Comparison of ENCODE assay signal across 9 cellular contexts in the genomic region with DNA sequence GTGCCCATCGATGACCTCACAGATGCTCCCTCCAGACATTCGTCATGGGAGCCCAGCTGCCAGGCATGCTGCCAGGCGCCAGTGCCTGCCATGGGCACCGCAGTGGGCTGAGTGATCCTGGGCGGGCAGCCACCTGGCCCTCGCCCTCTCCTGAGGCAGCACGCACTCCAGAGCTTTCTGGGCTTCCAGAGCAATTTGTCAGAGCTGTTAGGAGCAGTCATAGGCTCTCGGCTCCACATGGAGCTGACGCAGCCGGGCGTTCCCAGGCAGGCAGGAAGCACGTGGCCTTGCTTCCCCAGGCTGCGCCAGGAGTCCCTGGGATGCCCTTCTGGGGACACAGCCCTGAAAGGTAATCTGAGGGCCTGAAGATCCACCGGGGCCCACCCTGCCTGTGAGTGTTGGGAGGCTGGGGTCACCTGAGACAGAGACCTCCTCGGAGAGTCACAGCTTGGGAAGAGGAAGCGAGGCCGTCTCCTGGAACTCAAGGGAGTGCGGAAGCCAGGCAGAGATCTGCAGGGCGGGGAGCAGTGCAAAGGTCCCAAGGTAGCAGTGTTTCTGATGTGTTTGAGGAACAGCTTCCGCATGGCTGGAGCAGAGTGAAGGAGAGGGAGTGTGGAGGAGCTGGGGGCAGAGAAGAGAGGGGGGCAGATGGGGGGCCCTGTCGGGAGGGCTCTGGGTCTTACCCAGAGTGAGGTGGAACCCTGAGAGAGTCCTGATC. TPM values are rescaled to one million over a fixed set of nuclear protein-coding genes. Genes with fewer than 3 reads are reported as not detected.
A peak's percentile ranks its signal among the peaks of the same experiment; 100 is the strongest.
DNase-seq lines count a peak whose midpoint lies in the region; ATAC-seq, FAIRE-seq and TF ChIP-seq lines count a peak whose summit lies in the region.
"Had no signal": no experiment of that assay in that cellular context is flagged by ENCODE, and none has a peak within 500 bp of the region (broad histone marks: within the 10 kb centered on the region; RNA-seq: fewer than 3 reads in every experiment).

No MANE protein-coding gene starts in this region.

- H3K9me3 Mint-ChIP-seq in immature natural killer cell: no peaks in the 10 kb centered on the region
- H3K9me3 Mint-ChIP-seq in activated CD8-positive, alpha-beta T cell treated with anti-CD3 and anti-CD28 coated beads, Interleukin-2, amount 10 ng/mL, durations not matched to agents 7 days and 5 days (ENCODE audit: insufficient read depth): no peaks in the 10 kb centered on the region
- H3K9me3 Mint-ChIP-seq: natural killer cell treated with Interleukin-12 subunit alpha and Interleukin-12 subunit beta and Interleukin-15 and Interleukin-18, amount 100 ng/mL, for 72 hours had no signal

- H3K14ac ChIP-seq in IMR-90 (replicated peaks; ENCODE audit: low read depth, low read length): no peak overlapping the region

- FAIRE-seq in small intestine (lab: Jason Lieb, UNC): no peak

- no peak overlapping the region for H4K5ac ChIP-seq in IMR-90 (ENCODE audit: low read depth, low read length)

- ATAC-seq in IMR-90 (ENCODE audit: low read depth): peak; percentile 32
- ATAC-seq in activated CD8-positive, alpha-beta T cell treated with anti-CD3 and anti-CD28 coated beads, Interleukin-2, amount 10 ng/mL, durations not matched to agents 7 days and 5 days: no peak

- H3K79me1 ChIP-seq in IMR-90 (ENCODE audit: low read depth in 1 of 2, low read length in 2 of 2): peaks cover 0 to 9% of the 10 kb centered on the region in 2 experiments; a peak in 1 of 4 replicates

- no peak overlapping the region for H2AK5ac ChIP-seq in IMR-90 (ENCODE audit: low read depth, low read length)

- in situ Hi-C loops in IMR-90 (cut with MboI; ENCODE audit: low sequenced_read_pairs): no loop called here

- no peak overlapping the region for H3K9ac ChIP-seq in IMR-90 (ENCODE audit: low read depth, low read length)

- no peaks in the 10 kb centered on the region for H3K4me1 Mint-ChIP-seq in immature natural killer cell
- no peaks in the 10 kb centered on the region for H3K4me1 Mint-ChIP-seq in activated CD8-positive, alpha-beta T cell treated with anti-CD3 and anti-CD28 coated beads, Interleukin-2, amount 10 ng/mL, durations not matched to agents 7 days and 5 days (ENCODE audit: low read depth)

- no peak overlapping the region for H3K27ac Mint-ChIP-seq in immature natural killer cell
- no peak overlapping the region for H3K27ac Mint-ChIP-seq in activated CD8-positive, alpha-beta T cell treated with anti-CD3 and anti-CD28 coated beads, Interleukin-2, amount 10 ng/mL, durations not matched to agents 7 days and 5 days
- H3K27ac Mint-ChIP-seq: natural killer cell treated with Interleukin-12 subunit alpha and Interleukin-12 subunit beta and Interleukin-15 and Interleukin-18, amount 100 ng/mL, for 72 hours had no signal

- no peak for TF ChIP-seq RAD21 in IMR-90 (IDR thresholded peaks at IDR 0.05; ENCODE audit: low read length)

- H4K8ac ChIP-seq in IMR-90 (ENCODE audit: low read depth in 2 of 2, low read length in 2 of 2): no peak overlapping the region

- intact Hi-C loops in IMR-90 (cut with micrococcal nuclease): no loop called here
- intact Hi-C loops in head of caudate nucleus (cut with DNase I): no loop called here

- H4K91ac ChIP-seq in IMR-90 (ENCODE audit: insufficient read depth, low read depth, low read length): no peak overlapping the region

- no peak overlapping the region for H2AK9ac ChIP-seq in IMR-90 (replicated peaks; ENCODE audit: low read depth, low read length, poor library complexity)

- peaks cover 3% of the 10 kb centered on the region; the same call in 1 of the 2 replicates for H3K9me1 ChIP-seq in IMR-90 (ENCODE audit: insufficient read depth, low read length)

- no peak for TF ChIP-seq CTCF in IMR-90 (conservative IDR thresholded peaks at IDR 0.05; ENCODE audit: low read depth, low read length)

- no peak overlapping the region for H3K4me3 Mint-ChIP-seq in immature natural killer cell
- H3K4me3 Mint-ChIP-seq in activated CD8-positive, alpha-beta T cell treated with anti-CD3 and anti-CD28 coated beads, Interleukin-2, amount 10 ng/mL, durations not matched to agents 7 days and 5 days: no peak overlapping the region
- H3K4me3 Mint-ChIP-seq: natural killer cell treated with Interleukin-12 subunit alpha and Interleukin-12 subunit beta and Interleukin-15 and Interleukin-18, amount 100 ng/mL, for 72 hours had no signal

- H3K36me3 Mint-ChIP-seq in immature natural killer cell: peaks cover 3 to 11% (median 5%) of the 10 kb centered on the region in 3 donors
- no peaks in the 10 kb centered on the region for H3K36me3 Mint-ChIP-seq in activated CD8-positive, alpha-beta T cell treated with anti-CD3 and anti-CD28 coated beads, Interleukin-2, amount 10 ng/mL, durations not matched to agents 7 days and 5 days (ENCODE audit: low read depth)
- H3K36me3 Mint-ChIP-seq: natural killer cell treated with Interleukin-12 subunit alpha and Interleukin-12 subunit beta and Interleukin-15 and Interleukin-18, amount 100 ng/mL, for 72 hours had no signal

- no peak overlapping the region for H3K18ac ChIP-seq in IMR-90 (ENCODE audit: low read depth, low read length)

- no peak overlapping the region for H2BK5ac ChIP-seq in IMR-90 (ENCODE audit: low read depth, low read length, poor library complexity, severe bottlenecking)

- H3K27ac ChIP-seq in IMR-90 (ENCODE audit: insufficient read depth, low read length): no peak overlapping the region
- peak overlapping the region; percentile 78 to 85 for H3K27ac ChIP-seq in small intestine (ENCODE audit: low read depth in 1 of 2, low read length in 1 of 2)

- H3K27me3 Mint-ChIP-seq in immature natural killer cell (ENCODE audit: low read depth in 3 of 3): no peaks in the 10 kb centered on the region
- H3K27me3 Mint-ChIP-seq in activated CD8-positive, alpha-beta T cell treated with anti-CD3 and anti-CD28 coated beads, Interleukin-2, amount 10 ng/mL, durations not matched to agents 7 days and 5 days (ENCODE audit: low read depth): no peaks in the 10 kb centered on the region
- H3K27me3 Mint-ChIP-seq: natural killer cell treated with Interleukin-12 subunit alpha and Interleukin-12 subunit beta and Interleukin-15 and Interleukin-18, amount 100 ng/mL, for 72 hours had no signal

- no peak overlapping the region for H2BK15ac ChIP-seq in IMR-90 (ENCODE audit: low read depth, low read length)

- H3K4me1 ChIP-seq in IMR-90 (ENCODE audit: control insufficient read depth, insufficient read depth, low read length): no peaks in the 10 kb centered on the region
- peaks cover 0 to 3% of the 10 kb centered on the region in 2 donors for H3K4me1 ChIP-seq in small intestine (ENCODE audit: control insufficient read depth in 2 of 2, insufficient read depth in 1 of 2, low read depth in 1 of 2, low read length in 1 of 2)

- dilution Hi-C loops in IMR-90 (cut with HindIII; ENCODE audit: low sequenced_read_pairs, unreplicated experiment): no loop called here

- no peak for TF ChIP-seq POLR2A in IMR-90 (IDR thresholded peaks at IDR 0.05; ENCODE audit: low read depth, low read length)

- H3K9me3 ChIP-seq in IMR-90 (ENCODE audit: control insufficient read depth, insufficient read depth, low read length): no peaks in the 10 kb centered on the region
- no peaks in the 10 kb centered on the region for H3K9me3 ChIP-seq in small intestine (ENCODE audit: control insufficient read depth, low read depth)

- H3K56ac ChIP-seq in IMR-90 (ENCODE audit: extremely low read depth, insufficient read depth, low read length): no peak overlapping the region

- no peak overlapping the region for H2BK120ac ChIP-seq in IMR-90 (ENCODE audit: low read depth, low read length)

- H3K36me3 ChIP-seq in IMR-90 (ENCODE audit: control insufficient read depth, insufficient read depth, low read length) (no peaks in the 10 kb centered on the region; the same call in 1 of the 2 replicates), small intestine (ENCODE audit: control insufficient read depth in 2 of 2, insufficient read depth in 2 of 2, low read length in 2 of 2) (peaks cover 5% of the 10 kb centered on the region in 2 donors)

- H2BK20ac ChIP-seq in IMR-90 (ENCODE audit: low read depth, low read length): no peak overlapping the region

- CTCF ChIA-PET in IMR-90 (lab: Yijun Ruan, JAX): no interaction called here
- CTCF ChIA-PET in activated CD8-positive, alpha-beta T cell treated with anti-CD3 and anti-CD28 coated beads, Interleukin-2, amount 10 ng/mL, durations not matched to agents 7 days and 5 days (lab: Charles Lee): no interaction called here

- 77% methylated on average over 9 of the region's 21 CpGs; no CpG with 5 or more reads in 1 of the 2 experiments for WGBS in IMR-90 (ENCODE audit: extremely low coverage in 2 of 2, insufficient read length in 1 of 2), 2 experiments
- WGBS in small intestine, 3 donors: 15 to 63% (median 42%) methylated on average over 20 to 21 of the region's 21 CpGs

- H3K27me3 ChIP-seq in IMR-90 (ENCODE audit: control insufficient read depth, insufficient read depth, low read length) (no peaks in the 10 kb centered on the region), small intestine (ENCODE audit: control insufficient read depth in 2 of 2, insufficient read depth in 2 of 2, low read length in 2 of 2) (no peaks in the 10 kb centered on the region)

- DNase-seq in IMR-90 (peak; percentile 36), T1000 (lab: John Stamatoyannopoulos, UW) (peak; percentile 89), head of caudate nucleus (peak; percentile 67 to 97 (median 89)), small intestine (peak; percentile 92), immature natural killer cell (no peak)
- no peak for DNase-seq in activated naive CD4-positive, alpha-beta T cell treated with anti-CD3 and anti-CD28 coated beads, Interleukin-2, amount 50 U/mL, for 16 hours
- no peak for DNase-seq in activated CD8-positive, alpha-beta T cell treated with anti-CD3 and anti-CD28 coated beads, Interleukin-2, amount 10 ng/mL, durations not matched to agents 7 days and 5 days
- no peak for DNase-seq in activated CD8-positive, alpha-beta memory T cell treated with anti-CD3 and anti-CD28 coated beads, Interleukin-2, amount 50 U/mL, for 4 hours

- POLR2A ChIA-PET in IMR-90 (lab: Charles Lee; ENCODE audit: unreplicated experiment): no interaction called here
- POLR2A ChIA-PET in activated CD8-positive, alpha-beta T cell treated with anti-CD3 and anti-CD28 coated beads, Interleukin-2, amount 10 ng/mL, durations not matched to agents 7 days and 5 days (lab: Charles Lee): no interaction called here

- no TSS peak for BruUV-seq in IMR-90 (replicated peaks; lab: Mats Ljungman, UMichigan)

- H3K4me3 ChIP-seq in IMR-90 (ENCODE audit: insufficient read depth, low read depth, low read length) (no peak overlapping the region), small intestine (ENCODE audit: low read depth in 1 of 2, low read length in 2 of 2) (peak overlapping the region in 1 of 2 donors; percentile 8)

- H3K23ac ChIP-seq in IMR-90 (ENCODE audit: low read depth, low read length): no peak overlapping the region

- H3K4me2 ChIP-seq in IMR-90 (ENCODE audit: low read depth, low read length): no peak overlapping the region

- H3K4ac ChIP-seq in IMR-90 (ENCODE audit: low read depth, low read length): no peak overlapping the region

- no peak overlapping the region for H2AFZ ChIP-seq in IMR-90 (replicated peaks; ENCODE audit: low read length, poor library complexity)

- no peaks in the 10 kb centered on the region for H4K20me1 ChIP-seq in IMR-90 (ENCODE audit: insufficient read depth, low read length)

RNA-seq across cellular contexts. Expression of gene DPF1, which starts 50.5 kb away (rescaled TPM):
- 3.2 and 4.2 TPM in 2 replicates for total RNA-seq in IMR-90 (2012; rRNA removed)
- 5.5 and 6.3 TPM in 2 replicates for polyA plus RNA-seq in IMR-90 (2012; rRNA removed)
- polyA plus RNA-seq in IMR-90 (2012; cell fraction: cytosol; rRNA removed): 3.5 and 3.9 TPM in 2 replicates
- polyA plus RNA-seq in IMR-90 (2012; cell fraction: nucleus; rRNA removed; ENCODE audit: low replicate concordance): 9.4 and 15.8 TPM in 2 replicates
- under 1 TPM in 1 of 3 donors, not detected in 2; 0.39 TPM for polyA plus RNA-seq in small intestine
- not detected for polyA plus RNA-seq in immature natural killer cell
- total RNA-seq in activated CD8-positive, alpha-beta T cell treated with anti-CD3 and anti-CD28 coated beads, Interleukin-2, amount 10 ng/mL, durations not matched to agents 7 days and 5 days: under 1 TPM; 0.16 to 0.29 TPM

Comparison
In these comparisons a context has a peak if more than half of its experiments do, and no peak if none do; other contexts are left out.
1. DNase-seq: peak in IMR-90 (single experiment), T1000 (single experiment), head of caudate nucleus (42 of 42) and small intestine (single experiment); none in immature natural killer cell (0 of 3), activated naive CD4-positive, alpha-beta T cell treated with anti-CD3 and anti-CD28 coated beads, Interleukin-2, amount 50 U/mL, for 16 hours (single experiment), activated CD8-positive, alpha-beta T cell treated with anti-CD3 and anti-CD28 coated beads, Interleukin-2, amount 10 ng/mL, durations not matched to agents 7 days and 5 days (single experiment) and activated CD8-positive, alpha-beta memory T cell treated with anti-CD3 and anti-CD28 coated beads, Interleukin-2, amount 50 U/mL, for 4 hours (single experiment).